Comparison of ENCODE assay signal across 1 cellular context in genomic region chr19:13774217-13775191, GRCh38.
TF ChIP-seq lines count a peak whose summit lies in the region.

TSS of gene C19orf53 (plus strand) at chr19:13774456. CDS start at chr19:13774478, 22 bp downstream.

TF ChIP-seq in K562, 482 proteins besides CTCF, POLR2A, EP300 and RAD21 (continued from another document and continues in another):
- TF ChIP-seq MGA (IDR thresholded peaks at IDR 0.05) (peak; percentile 80; the same call in 1 of the 2 replicates), ELF2 (CRISPR knock-in tag; IDR thresholded peaks at IDR 0.05) (peak; percentile 100), CC2D1A (IDR thresholded peaks at IDR 0.05) (no peak; the same call in 1 of the 2 replicates), LEF1 (IDR thresholded peaks at IDR 0.05) (peak; percentile 72; the same call in 1 of the 2 replicates), KHSRP (IDR thresholded peaks at IDR 0.05) (no peak), GATA2 (CRISPR knock-in tag; IDR thresholded peaks at IDR 0.05) (no peak), NFYB (IDR thresholded peaks at IDR 0.05; ENCODE audit: extremely low read depth, insufficient read length) (no peak), NFIX (CRISPR knock-in tag; IDR thresholded peaks at IDR 0.05; ENCODE audit: low read depth) (no peak), BDP1 (IDR thresholded peaks at IDR 0.05; ENCODE audit: insufficient read depth, insufficient read length) (no peak), NR2F6 (CRISPR knock-in tag; IDR thresholded peaks at IDR 0.05) (0 out of 2 replicates have a peak, but pooled peaks have one; percentile 17), PREB (CRISPR knock-in tag; IDR thresholded peaks at IDR 0.05) (no peak), TSC22D4 (tag; IDR thresholded peaks at IDR 0.05) (no peak), TEAD2 (tag; IDR thresholded peaks at IDR 0.05) (no peak), DIDO1 (tag; IDR thresholded peaks at IDR 0.05; ENCODE audit: low read depth) (peak; percentile 89), MCM5 (IDR thresholded peaks at IDR 0.05; ENCODE audit: low read depth) (no peak), SETDB1 (IDR thresholded peaks at IDR 0.05; ENCODE audit: low read length) (no peak), ZNF184 (CRISPR knock-in tag; IDR thresholded peaks at IDR 0.05) (no peak), KAT8 (IDR thresholded peaks at IDR 0.05; ENCODE audit: low read depth) (no peak), ZNF263 (CRISPR knock-in tag; IDR thresholded peaks at IDR 0.05; ENCODE audit: borderline replicate concordance) (peak; percentile 90), ZNF512 (tag; IDR thresholded peaks at IDR 0.05) (no peak), NEUROD1 (IDR thresholded peaks at IDR 0.05; ENCODE audit: borderline replicate concordance, low read depth, low read length, partially characterized antibody) (peak; percentile 84), ZKSCAN3 (CRISPR knock-in tag; IDR thresholded peaks at IDR 0.05) (no peak), ZNF280B (CRISPR knock-in tag; IDR thresholded peaks at IDR 0.05) (no peak), SMARCB1 (IDR thresholded peaks at IDR 0.05; ENCODE audit: insufficient read length, low read depth) (no peak), WHSC1 (IDR thresholded peaks at IDR 0.05; ENCODE audit: low read length) (no peak), ZNF583 (CRISPR knock-in tag; IDR thresholded peaks at IDR 0.05) (no peak), MXD1 (CRISPR knock-in tag; IDR thresholded peaks at IDR 0.05; ENCODE audit: borderline replicate concordance, poor library complexity, severe bottlenecking) (no peak), HEY1 (CRISPR knock-in tag; IDR thresholded peaks at IDR 0.05; ENCODE audit: borderline replicate concordance) (no peak), FOXK2 (conservative IDR thresholded peaks at IDR 0.05 in 1 of 2, IDR thresholded peaks at IDR 0.05 in 1 of 2; ENCODE audit: low read depth in 2 of 2) (peak; percentile 67 to 68; a peak in 3 of 4 replicates), HNRNPH1 (optimal IDR thresholded peaks at IDR 0.05; ENCODE audit: low read depth, low read length) (no peak), ZNF143 (CRISPR knock-in tag; IDR thresholded peaks at IDR 0.05) (peak; percentile 94), TCF3 (CRISPR knock-in tag; IDR thresholded peaks at IDR 0.05) (peak; percentile 33; the same call in 1 of the 2 replicates), MTF1 (CRISPR knock-in tag; IDR thresholded peaks at IDR 0.05; ENCODE audit: borderline replicate concordance) (no peak), MITF (IDR thresholded peaks at IDR 0.05) (no peak), RNF219 (CRISPR knock-in tag; IDR thresholded peaks at IDR 0.05) (no peak), SRSF1 (IDR thresholded peaks at IDR 0.05; ENCODE audit: low read depth, low read length) (no peak), ZNF586 (CRISPR knock-in tag; conservative IDR thresholded peaks at IDR 0.05) (no peak), TRIM25 (IDR thresholded peaks at IDR 0.05; ENCODE audit: borderline replicate concordance) (no peak)
